In the genomic region with DNA sequence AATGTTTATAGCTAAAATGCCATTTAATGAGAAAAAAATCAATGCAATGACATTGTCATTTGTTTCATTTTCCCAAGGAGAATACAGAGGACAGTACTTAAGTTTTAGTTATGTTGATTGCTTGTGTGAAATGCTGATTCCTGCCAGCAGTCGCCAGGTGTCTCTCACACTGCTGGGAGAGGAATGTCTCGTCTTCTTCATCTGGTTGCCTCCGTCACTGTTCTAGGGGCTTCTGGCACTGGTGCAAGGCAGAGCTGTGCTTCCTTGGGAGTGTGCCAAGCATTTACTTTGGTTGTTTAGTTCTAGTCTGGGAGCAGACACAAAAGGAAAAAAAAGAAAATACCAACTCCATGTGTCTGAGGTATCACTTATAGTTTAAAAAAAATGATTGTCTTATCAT, we compare ENCODE assay signal across 21 cellular contexts. TPM values are rescaled to one million over a fixed set of nuclear protein-coding genes. Genes with fewer than 3 reads are reported as not detected.
"Had no signal": no experiment of that assay in that cellular context is flagged by ENCODE, and none has a peak within 500 bp of the region (broad histone marks: within the 10 kb centered on the region; RNA-seq: fewer than 3 reads in every experiment).

No MANE protein-coding gene starts in this region.

RNA-seq across cellular contexts. Expression of a gene that starts 59.7 kb away (rescaled TPM):
- total RNA-seq: activated CD4-positive, alpha-beta memory T cell treated with anti-CD3 and anti-CD28 coated beads for 36 hours; activated CD4-positive, alpha-beta T cell treated with anti-CD3 and anti-CD28 coated beads, Interleukin-2, amount 10 ng/mL, durations not matched to agents 24 days and 14 days; activated CD8-positive, alpha-beta memory T cell treated with anti-CD3 and anti-CD28 coated beads for 36 hours; activated naive CD4-positive, alpha-beta T cell treated with anti-CD3 and anti-CD28 coated beads for 36 hours; activated naive CD8-positive, alpha-beta T cell treated with anti-CD3 and anti-CD28 coated beads for 36 hours; activated T-helper 1 cell treated with anti-CD3 and anti-CD28 coated beads, Interleukin-12 subunit alpha, Interleukin-12 subunit beta, Interleukin-2, Interleukin-4 antibody, amounts not matched to agents 30 ng/mL and 10 ng/mL and 1 ng/mL, durations not matched to agents 14 hours and 24 hours and 36 hours; adrenal gland; aorta; dermis blood vessel endothelial cell; esophagus squamous epithelium; gastrocnemius medialis; kidney; left colon; liver; naive thymus-derived CD8-positive, alpha-beta T cell; neural crest cell; pancreas; prostate gland; sciatic nerve; T-helper 17 cell; upper lobe of right lung had no signal
